Comparison of ENCODE assay signal across 8 cellular contexts in genomic region chr15:57133127-57133968, GRCh38.
DNase-seq lines count a peak whose midpoint lies in the region; ATAC-seq, FAIRE-seq and TF ChIP-seq lines count a peak whose summit lies in the region.

No MANE protein-coding gene starts in this region.

- H3K9me3 Mint-ChIP-seq in astrocyte (ENCODE audit: unreplicated experiment) (no peaks in the 10 kb centered on the region), neural progenitor cell (no peaks in the 10 kb centered on the region), immature natural killer cell (no peaks in the 10 kb centered on the region)

- H3K9ac ChIP-seq in astrocyte (ENCODE audit: low read length) (no peak overlapping the region), neural progenitor cell (no peak overlapping the region)

- peaks cover 14% of the 10 kb centered on the region for H4K20me1 ChIP-seq in astrocyte (ENCODE audit: insufficient read depth, low read length)
- peaks cover 8% of the 10 kb centered on the region for H4K20me1 ChIP-seq in neural progenitor cell (ENCODE audit: low read depth)

- H3K4me3 ChIP-seq in astrocyte (ENCODE audit: insufficient read depth, low read depth, low read length) (no peak overlapping the region), neural progenitor cell (peak overlapping the region; percentile 22), coronary artery (no peak overlapping the region), spleen (no peak overlapping the region)

- H3K27me3 ChIP-seq in astrocyte (ENCODE audit: insufficient read depth, low read length) (no peaks in the 10 kb centered on the region), neural progenitor cell (no peaks in the 10 kb centered on the region), spleen (replicated peaks in 1 of 7) (no peaks in the 10 kb centered on the region)

- ATAC-seq in GM19372 (IDR thresholded peaks at IDR 0.05; ENCODE audit: low read depth, unreplicated experiment) = peak; percentile 54

- H3K27ac ChIP-seq in astrocyte (ENCODE audit: low read depth, low read length) (no peak overlapping the region), neural progenitor cell (peak overlapping the region; percentile 93), coronary artery (no peak overlapping the region), spleen (no peak overlapping the region)

- peaks cover 22% of the 10 kb centered on the region for H3K4me1 Mint-ChIP-seq in astrocyte (ENCODE audit: low read depth, unreplicated experiment)
- peaks cover 47% of the 10 kb centered on the region for H3K4me1 Mint-ChIP-seq in neural progenitor cell
- peaks cover 40 to 78% of the 10 kb centered on the region in 2 donors for H3K4me1 Mint-ChIP-seq in immature natural killer cell

- FAIRE-seq in astrocyte (lab: Jason Lieb, UNC) = no peak

- DNase-seq in NCI-H2081 (lab: John Stamatoyannopoulos, UW) = peak; percentile 75 to 94
- peak; percentile 78 for DNase-seq in astrocyte (ENCODE audit: low read depth)
- peak; percentile 92 for DNase-seq in neural progenitor cell (ENCODE audit: low spot score)
- no peak for DNase-seq in coronary artery (ENCODE audit: low spot score)
- DNase-seq in spleen = no peak
- no peak for DNase-seq in immature natural killer cell
- DNase-seq in T-helper 9 cell = no peak

- H3K27ac Mint-ChIP-seq in astrocyte (ENCODE audit: unreplicated experiment) (no peak overlapping the region), neural progenitor cell (peak overlapping the region; percentile 36), immature natural killer cell (no peak overlapping the region)

- H3K36me3 ChIP-seq in astrocyte (ENCODE audit: insufficient read depth, low read length) = peaks cover 2% of the 10 kb centered on the region
- H3K36me3 ChIP-seq in neural progenitor cell = peaks cover 4% of the 10 kb centered on the region
- no peaks in the 10 kb centered on the region for H3K36me3 ChIP-seq in spleen

- 62 to 72% (median 63%) methylated on average over 9 of the region's 9 CpGs for WGBS in spleen, 5 donors

- H3K27me3 Mint-ChIP-seq in astrocyte (ENCODE audit: low read depth, unreplicated experiment) = no peaks in the 10 kb centered on the region
- H3K27me3 Mint-ChIP-seq in neural progenitor cell (ENCODE audit: insufficient read depth, low read depth) = peaks cover 2% of the 10 kb centered on the region
- peaks cover 0 to 1% (median 0%) of the 10 kb centered on the region in 3 donors for H3K27me3 Mint-ChIP-seq in immature natural killer cell (ENCODE audit: low read depth in 3 of 3)

- H3K36me3 Mint-ChIP-seq in astrocyte (ENCODE audit: low read depth, unreplicated experiment) (no peaks in the 10 kb centered on the region), neural progenitor cell (peaks cover 7% of the 10 kb centered on the region), immature natural killer cell (peaks cover 0 to 4% (median 0%) of the 10 kb centered on the region in 3 donors)

- TF ChIP-seq CTCF in astrocyte (IDR thresholded peaks at IDR 0.05; ENCODE audit: insufficient read depth, low read depth, low read length) = no peak
- TF ChIP-seq CTCF in neural progenitor cell (IDR thresholded peaks at IDR 0.05) = no peak
- TF ChIP-seq CTCF in coronary artery (IDR thresholded peaks at IDR 0.05) = no peak
- no peak for TF ChIP-seq CTCF in spleen (IDR thresholded peaks at IDR 0.05 in 8 of 11, conservative IDR thresholded peaks at IDR 0.05 in 3 of 11)

- H3K4me2 ChIP-seq in astrocyte (ENCODE audit: low read length) (peak overlapping the region; percentile 11), neural progenitor cell (peak overlapping the region; percentile 69)

- H3F3A ChIP-seq in neural progenitor cell (ENCODE audit: low read depth) = peaks cover 48% of the 10 kb centered on the region

- intact Hi-C loops in spleen (cut with DNase I; ENCODE audit: low total_unique reads) = no loop called here

- no peak overlapping the region for H3K4me3 Mint-ChIP-seq in astrocyte (ENCODE audit: unreplicated experiment)
- peak overlapping the region; percentile 0 for H3K4me3 Mint-ChIP-seq in neural progenitor cell
- no peak overlapping the region for H3K4me3 Mint-ChIP-seq in immature natural killer cell

- peaks cover 32% of the 10 kb centered on the region for H3K79me2 ChIP-seq in astrocyte (ENCODE audit: insufficient read depth, low read length)
- H3K79me2 ChIP-seq in neural progenitor cell (ENCODE audit: low read depth) = peaks cover 82% of the 10 kb centered on the region

- H2AFZ ChIP-seq in astrocyte (ENCODE audit: low read depth, low read length) (no peak overlapping the region), neural progenitor cell (replicated peaks) (no peak overlapping the region)

- TF ChIP-seq POLR2A in spleen (IDR thresholded peaks at IDR 0.05) = no peak

- peaks cover 7% of the 10 kb centered on the region for H3K4me1 ChIP-seq in astrocyte (ENCODE audit: insufficient read depth, low read length)
- H3K4me1 ChIP-seq in neural progenitor cell = peaks cover 61% of the 10 kb centered on the region
- peaks cover 18 to 66% (median 36%) of the 10 kb centered on the region in 6 donors for H3K4me1 ChIP-seq in spleen

- H3K9me3 ChIP-seq in astrocyte (ENCODE audit: insufficient read depth, low read depth, low read length) (no peaks in the 10 kb centered on the region), neural progenitor cell (ENCODE audit: low read depth) (no peaks in the 10 kb centered on the region), spleen (no peaks in the 10 kb centered on the region)

Comparison
In these comparisons a context has a peak if more than half of its experiments do, and no peak if none do; other contexts are left out.
1. DNase-seq: peak in NCI-H2081 (2 of 2), astrocyte (single experiment) and neural progenitor cell (single experiment); none in coronary artery (single experiment), spleen (single experiment), immature natural killer cell (0 of 3) and T-helper 9 cell (single experiment).